In genomic region chr17:78484300-78485159, GRCh38 we compare ENCODE assay signal across 8 cellular contexts.
DNase-seq lines count a peak whose midpoint lies in the region; ATAC-seq and TF ChIP-seq lines count a peak whose summit lies in the region.

No MANE protein-coding gene starts in this region.

- H3K27ac Mint-ChIP-seq in stimulated activated naive CD8-positive, alpha-beta T cell treated with anti-CD3 and anti-CD28 coated beads, Interleukin-15, amount 100 ng/mL, for 72 hours, result peak overlapping the region; percentile 72

- H3K36me3 ChIP-seq in H7 (replicated peaks; ENCODE audit: control insufficient read depth, insufficient read depth, low read length) (no peaks in the 10 kb centered on the region), mucosa of rectum (ENCODE audit: control insufficient read depth in 2 of 2, insufficient read depth in 2 of 2, low read length in 2 of 2) (no peaks in the 10 kb centered on the region), WERI-Rb-1 (no peaks in the 10 kb centered on the region)

- H3K4me1 Mint-ChIP-seq in stimulated activated naive CD8-positive, alpha-beta T cell treated with anti-CD3 and anti-CD28 coated beads, Interleukin-15, amount 100 ng/mL, for 72 hours, result peaks cover 17% of the 10 kb centered on the region

- peaks cover 5 to 9% of the 10 kb centered on the region in 2 donors for H3K4me1 ChIP-seq in mucosa of rectum (ENCODE audit: control insufficient read depth in 2 of 2, insufficient read depth in 2 of 2, low read length in 2 of 2)

- H3K9me3 ChIP-seq in mucosa of rectum (ENCODE audit: control insufficient read depth in 2 of 2, low read length in 2 of 2), result no peaks in the 10 kb centered on the region
- H3K9me3 ChIP-seq in WERI-Rb-1 (ENCODE audit: severe bottlenecking), result no peaks in the 10 kb centered on the region

- peak overlapping the region; percentile 53 for H3K4me3 ChIP-seq in AG10803 (ENCODE audit: low read length)
- peak overlapping the region; percentile 64 for H3K4me3 ChIP-seq in H7 (ENCODE audit: insufficient read depth, low read depth, low read length)
- peak overlapping the region; percentile 11 to 44 for H3K4me3 ChIP-seq in cardiac fibroblast (replicated peaks in 1 of 2; ENCODE audit: low read depth in 2 of 2, low read length in 2 of 2)
- peak overlapping the region; percentile 50 to 56 for H3K4me3 ChIP-seq in mucosa of rectum (ENCODE audit: low read length in 2 of 2)
- H3K4me3 ChIP-seq in WERI-Rb-1 (ENCODE audit: low read depth, low read length), result no peak overlapping the region

- peaks cover 22% of the 10 kb centered on the region for H3K27me3 Mint-ChIP-seq in stimulated activated naive CD8-positive, alpha-beta T cell treated with anti-CD3 and anti-CD28 coated beads, Interleukin-15, amount 100 ng/mL, for 72 hours

- H3K4me3 Mint-ChIP-seq in stimulated activated naive CD8-positive, alpha-beta T cell treated with anti-CD3 and anti-CD28 coated beads, Interleukin-15, amount 100 ng/mL, for 72 hours, result peak overlapping the region; percentile 82 to 91

- H3K27ac ChIP-seq in mucosa of rectum (ENCODE audit: low read depth in 2 of 2, low read length in 2 of 2) (no peak overlapping the region), WERI-Rb-1 (no peak overlapping the region)

- TF ChIP-seq CTCF in AG10803 (conservative IDR thresholded peaks at IDR 0.05; ENCODE audit: low read length), result no peak
- no peak for TF ChIP-seq CTCF in cardiac fibroblast (IDR thresholded peaks at IDR 0.05; ENCODE audit: low read depth, low read length)
- TF ChIP-seq CTCF in WERI-Rb-1 (IDR thresholded peaks at IDR 0.05; ENCODE audit: low read depth, low read length), result no peak

- H3K9me3 Mint-ChIP-seq in stimulated activated naive CD8-positive, alpha-beta T cell treated with anti-CD3 and anti-CD28 coated beads, Interleukin-15, amount 100 ng/mL, for 72 hours, result no peaks in the 10 kb centered on the region

- peak overlapping the region in 1 of 2 donors; percentile 39 for H3K9ac ChIP-seq in mucosa of rectum (ENCODE audit: low read depth in 1 of 2, low read length in 2 of 2)

- ATAC-seq in stimulated activated naive CD8-positive, alpha-beta T cell treated with anti-CD3 and anti-CD28 coated beads, Interleukin-15, amount 100 ng/mL, for 72 hours, result peak; percentile 98
- ATAC-seq in GM18909 (IDR thresholded peaks at IDR 0.05; ENCODE audit: poor library complexity, unreplicated experiment), result no peak

- DNase-seq in AG10803 (ENCODE audit: low read depth) (peak; percentile 19), H7 (peak; percentile 98), T-helper 9 cell (peak; percentile 53), cardiac fibroblast (ENCODE audit: low read depth in 2 of 2) (peak in 1 of 2 donors; percentile 7), WERI-Rb-1 (no peak)
- DNase-seq in stimulated activated naive CD8-positive, alpha-beta T cell treated with anti-CD3 and anti-CD28 coated beads, Interleukin-15, amount 100 ng/mL, for 72 hours, result peak; percentile 71 to 74

- H3K27me3 ChIP-seq in H7 (ENCODE audit: control insufficient read depth, insufficient read depth, low read length) (peaks cover 1% of the 10 kb centered on the region; the same call in 1 of the 2 replicates), mucosa of rectum (ENCODE audit: control insufficient read depth in 2 of 2, insufficient read depth in 2 of 2, low read length in 2 of 2) (no peaks in the 10 kb centered on the region), WERI-Rb-1 (ENCODE audit: insufficient read depth, low read depth, severe bottlenecking) (no peaks in the 10 kb centered on the region)
